1 cellular context compared by ENCODE assay signal in the genomic region with DNA sequence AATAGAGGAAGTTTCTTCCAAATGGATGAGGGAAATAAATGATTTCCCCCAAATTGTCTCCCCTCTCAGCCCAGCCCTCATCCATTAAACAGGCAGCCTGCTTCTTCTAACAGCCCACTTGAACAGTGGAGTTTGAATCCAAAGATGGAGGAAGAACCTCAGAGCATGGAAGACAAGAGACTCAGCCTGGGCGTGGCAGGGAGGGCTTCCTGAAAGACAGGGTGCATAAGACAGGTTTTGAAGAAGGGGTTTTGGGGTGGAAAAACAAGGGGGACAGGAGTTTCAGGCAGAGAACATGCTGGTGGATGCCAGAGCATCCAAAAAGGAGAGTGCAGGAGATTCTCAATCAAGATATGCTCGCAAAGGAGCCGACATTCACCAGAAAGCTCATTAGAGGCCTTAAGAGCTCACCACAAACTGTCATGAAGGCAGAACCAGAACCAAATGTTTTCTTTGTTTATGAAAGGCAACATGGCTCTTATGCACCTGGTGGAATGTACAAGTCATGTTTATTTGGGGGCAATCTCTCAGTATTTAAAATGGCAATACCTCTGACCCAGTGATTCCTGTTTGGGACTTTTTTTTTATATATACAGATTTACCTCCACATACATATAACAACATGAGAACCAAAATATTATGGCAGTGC.
TF ChIP-seq lines count a peak whose summit lies in the region.

No MANE protein-coding gene starts in this region.

TF ChIP-seq in IMR-90, 13 proteins besides CTCF, POLR2A, EP300 and RAD21:
- TF ChIP-seq, protein P1, sequence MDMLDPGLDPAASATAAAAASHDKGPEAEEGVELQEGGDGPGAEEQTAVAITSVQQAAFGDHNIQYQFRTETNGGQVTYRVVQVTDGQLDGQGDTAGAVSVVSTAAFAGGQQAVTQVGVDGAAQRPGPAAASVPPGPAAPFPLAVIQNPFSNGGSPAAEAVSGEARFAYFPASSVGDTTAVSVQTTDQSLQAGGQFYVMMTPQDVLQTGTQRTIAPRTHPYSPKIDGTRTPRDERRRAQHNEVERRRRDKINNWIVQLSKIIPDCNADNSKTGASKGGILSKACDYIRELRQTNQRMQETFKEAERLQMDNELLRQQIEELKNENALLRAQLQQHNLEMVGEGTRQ (IDR thresholded peaks at IDR 0.05; ENCODE audit: low read depth, low read length): no peak
- TF ChIP-seq CEBPB (IDR thresholded peaks at IDR 0.05; ENCODE audit: low read depth, low read length): no peak
- TF ChIP-seq BHLHE40 (IDR thresholded peaks at IDR 0.05; ENCODE audit: low read depth, low read length): no peak
- TF ChIP-seq MAFK (IDR thresholded peaks at IDR 0.05; ENCODE audit: low read depth, low read length): no peak
- TF ChIP-seq RCOR1 (IDR thresholded peaks at IDR 0.05; ENCODE audit: insufficient replicate concordance, low read length): no peak
- TF ChIP-seq RFX5 (IDR thresholded peaks at IDR 0.05; ENCODE audit: low read depth, low read length): no peak
- no peak for TF ChIP-seq CHD1 (IDR thresholded peaks at IDR 0.05; ENCODE audit: low read depth, low read length)
- TF ChIP-seq, protein P2, sequence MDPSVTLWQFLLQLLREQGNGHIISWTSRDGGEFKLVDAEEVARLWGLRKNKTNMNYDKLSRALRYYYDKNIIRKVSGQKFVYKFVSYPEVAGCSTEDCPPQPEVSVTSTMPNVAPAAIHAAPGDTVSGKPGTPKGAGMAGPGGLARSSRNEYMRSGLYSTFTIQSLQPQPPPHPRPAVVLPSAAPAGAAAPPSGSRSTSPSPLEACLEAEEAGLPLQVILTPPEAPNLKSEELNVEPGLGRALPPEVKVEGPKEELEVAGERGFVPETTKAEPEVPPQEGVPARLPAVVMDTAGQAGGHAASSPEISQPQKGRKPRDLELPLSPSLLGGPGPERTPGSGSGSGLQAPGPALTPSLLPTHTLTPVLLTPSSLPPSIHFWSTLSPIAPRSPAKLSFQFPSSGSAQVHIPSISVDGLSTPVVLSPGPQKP (IDR thresholded peaks at IDR 0.05; ENCODE audit: borderline replicate concordance, low read depth, low read length): no peak
- TF ChIP-seq MXI1 (IDR thresholded peaks at IDR 0.05; ENCODE audit: borderline replicate concordance, low read depth, low read length): no peak
- no peak for TF ChIP-seq NFE2L2 (IDR thresholded peaks at IDR 0.05; ENCODE audit: low read depth, low read length)
- no peak for TF ChIP-seq FOS (IDR thresholded peaks at IDR 0.05; ENCODE audit: low read depth, low read length)
- no peak for TF ChIP-seq SMC3 (IDR thresholded peaks at IDR 0.05; ENCODE audit: low read depth, low read length)
- TF ChIP-seq MAZ (IDR thresholded peaks at IDR 0.05; ENCODE audit: borderline replicate concordance, low read depth, low read length): no peak
